ENCODE assay signal across 13 cellular contexts in the genomic region with DNA sequence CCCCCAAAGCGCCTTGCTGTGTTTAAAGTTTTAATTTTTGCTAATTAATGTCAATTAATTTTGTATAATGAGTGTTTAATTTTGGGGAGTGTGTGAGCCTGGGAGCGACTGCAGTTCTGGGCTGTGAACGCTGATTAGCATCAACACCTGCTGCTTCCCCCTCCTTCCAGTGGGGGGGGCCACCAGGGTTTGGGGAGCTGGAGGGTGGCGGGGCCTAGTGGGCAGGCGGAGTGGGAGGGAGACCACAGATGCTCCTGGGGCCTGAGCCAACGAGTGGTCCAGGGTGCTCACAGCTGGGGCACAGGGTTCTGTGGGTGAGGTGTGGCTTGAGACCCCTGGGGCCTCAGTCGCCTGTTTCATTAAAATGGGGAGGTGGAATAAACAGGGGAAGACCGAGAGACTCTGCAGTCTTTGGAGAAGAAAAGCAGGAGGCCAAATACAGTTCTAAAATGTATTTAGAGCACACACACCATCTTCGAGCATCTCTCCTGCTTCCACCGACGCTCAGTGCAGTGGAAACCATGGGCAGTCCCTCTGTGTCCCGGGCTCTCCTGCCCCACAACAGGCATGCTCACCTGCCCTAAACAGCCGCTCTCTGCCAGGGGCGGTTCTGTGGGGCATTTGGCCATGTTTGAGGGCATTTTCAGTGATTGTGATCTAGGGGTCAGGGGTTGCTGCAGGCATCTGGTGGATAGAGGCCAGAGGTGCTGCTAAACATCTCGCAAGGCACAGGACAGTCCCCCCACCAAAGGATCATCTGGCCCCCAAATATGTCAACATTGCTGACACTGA. TPM values are rescaled to one million over a fixed set of nuclear protein-coding genes. Genes with fewer than 3 reads are reported as not detected.
DNase-seq lines count a peak whose midpoint lies in the region; ATAC-seq and TF ChIP-seq lines count a peak whose summit lies in the region.
"Had no signal": no experiment of that assay in that cellular context is flagged by ENCODE, and none has a peak within 500 bp of the region (broad histone marks: within the 10 kb centered on the region; RNA-seq: fewer than 3 reads in every experiment).

No MANE protein-coding gene starts in this region.

- H3K27me3 Mint-ChIP-seq in brain = no peaks in the 10 kb centered on the region

- no peaks in the 10 kb centered on the region for H3K79me2 ChIP-seq in HCT116 (ENCODE audit: insufficient read depth, low read length)

- H3K4me1 ChIP-seq in HCT116 (ENCODE audit: control insufficient read depth in 1 of 2, insufficient read depth in 2 of 2, low read length in 2 of 2) = no peaks in the 10 kb centered on the region
- peaks cover 0 to 6% of the 10 kb centered on the region in 2 donors for H3K4me1 ChIP-seq in neuronal stem cell (ENCODE audit: control insufficient read depth in 2 of 2, insufficient read depth in 1 of 2, low read depth in 1 of 2, low read length in 2 of 2)

- H3K9me3 ChIP-seq in HCT116 (ENCODE audit: control insufficient read depth in 1 of 2, insufficient read depth in 1 of 2, low read depth in 1 of 2, low read length in 2 of 2) = no peaks in the 10 kb centered on the region
- no peaks in the 10 kb centered on the region for H3K9me3 ChIP-seq in neuronal stem cell (replicated peaks in 1 of 2; ENCODE audit: control insufficient read depth in 2 of 2, insufficient read depth in 1 of 2, low read depth in 1 of 2, low read length in 2 of 2)

- no peak overlapping the region for H4K8ac ChIP-seq in neuronal stem cell (ENCODE audit: low read depth, low read length)

- POLR2A ChIA-PET in HCT116 (lab: Charles Lee) = no interaction called here

- no peak overlapping the region for H3K4me2 ChIP-seq in HCT116 (ENCODE audit: low read length)
- no peak overlapping the region for H3K4me2 ChIP-seq in neuronal stem cell (ENCODE audit: insufficient read depth, low read length, poor library complexity, severe bottlenecking)

- H2BK15ac ChIP-seq in neuronal stem cell (ENCODE audit: low read length) = peak overlapping the region; percentile 94

- ATAC-seq in HCT116 (peak; percentile 13; the same call in 1 of the 2 replicates), GM19328 (IDR thresholded peaks at IDR 0.05; ENCODE audit: unreplicated experiment) (no peak)

- CTCF ChIA-PET in HCT116 (lab: Charles Lee) = interaction anchor here (0.8 to 1.9 kb wide), 11 partner anchors 10 to 204 kb away, joined by 3 to 28 read pairs (median 5); a partner anchor contains a TSS

- no peaks in the 10 kb centered on the region for H3K9me3 Mint-ChIP-seq in brain

- WGBS in neuronal stem cell (ENCODE audit: extremely low coverage in 2 of 2, insufficient read length in 2 of 2, insufficient replicate concordance in 1 of 2), 2 donors = no CpG with 5 or more reads among the region's 15 CpGs

- H2BK12ac ChIP-seq in neuronal stem cell (ENCODE audit: low read length) = peak overlapping the region; percentile 18

- RAD21 ChIA-PET in HCT116 (lab: Charles Lee; ENCODE audit: low non-redundant PET in 1 of 2, low total read pairs in 2 of 2, uncharacterized antibody in 2 of 2, unreplicated experiment in 2 of 2) = interaction anchor here (1.5 to 1.6 kb wide), 2 partner anchors 79 to 80 kb away, joined by 9 to 11 read pairs; no protein-coding TSS in a partner anchor

- no peak overlapping the region for H3K4ac ChIP-seq in neuronal stem cell (ENCODE audit: low read length)

- no peak for TF ChIP-seq POLR2A in HCT116 (IDR thresholded peaks at IDR 0.05; ENCODE audit: borderline replicate concordance, extremely low read depth, insufficient read depth, insufficient read length)

- intact Hi-C loops in HCT116 (cut with micrococcal nuclease) = loop anchor here (1.0 kb wide), 1 partner anchor 81 kb away; no protein-coding TSS in a partner anchor

- H3K27me3 ChIP-seq in HCT116 (ENCODE audit: insufficient read depth, low read length) (no peaks in the 10 kb centered on the region), neuronal stem cell (ENCODE audit: control insufficient read depth in 3 of 3, insufficient read depth in 3 of 3, low read depth in 1 of 3, low read length in 3 of 3) (peaks cover 0 to 7% (median 0%) of the 10 kb centered on the region in 3 experiments)

- H3K36me3 Mint-ChIP-seq in brain = no peaks in the 10 kb centered on the region

- no peak overlapping the region for H3K4me3 Mint-ChIP-seq in brain
- H3K4me3 Mint-ChIP-seq: T-helper 17 cell had no signal

- peak overlapping the region; percentile 40 for H3K18ac ChIP-seq in neuronal stem cell (ENCODE audit: low read length)

- H3K36me3 ChIP-seq in HCT116 (ENCODE audit: control insufficient read depth in 1 of 2, insufficient read depth in 2 of 2, low read length in 2 of 2) (no peaks in the 10 kb centered on the region), neuronal stem cell (replicated peaks in 1 of 2; ENCODE audit: control insufficient read depth in 2 of 2, insufficient read depth in 2 of 2, low read length in 2 of 2) (no peaks in the 10 kb centered on the region)

- peak overlapping the region; percentile 70 for H2BK5ac ChIP-seq in neuronal stem cell (ENCODE audit: low read length)

- no peak overlapping the region for H2AFZ ChIP-seq in HCT116 (ENCODE audit: low read depth, low read length, poor library complexity, severe bottlenecking)
- H2AFZ ChIP-seq in neuronal stem cell (ENCODE audit: low read length) = no peak overlapping the region

- peak overlapping the region in 3 of 5 experiments; percentile 57 to 89 (median 60) for H3K27ac Mint-ChIP-seq in brain
- H3K27ac Mint-ChIP-seq: T-helper 17 cell had no signal

- H2AK5ac ChIP-seq in neuronal stem cell (ENCODE audit: low read depth, low read length) = no peak overlapping the region

- TF ChIP-seq RAD21 in HCT116 (IDR thresholded peaks at IDR 0.05; ENCODE audit: low read depth) = no peak

- H3K27ac ChIP-seq in HCT116 (ENCODE audit: low read depth, low read length) = no peak overlapping the region
- no peak overlapping the region for H3K27ac ChIP-seq in neuronal stem cell (replicated peaks; ENCODE audit: low read length)
- H3K27ac ChIP-seq: C4-2B, SK-N-MC had no signal

- H3K9ac ChIP-seq in HCT116 (ENCODE audit: low read length) = no peak overlapping the region
- no peak overlapping the region for H3K9ac ChIP-seq in neuronal stem cell (ENCODE audit: low read depth, low read length, poor library complexity)

- H3K4me3 ChIP-seq in HCT116 (replicated peaks in 1 of 2; ENCODE audit: low read depth in 1 of 2, low read length in 2 of 2) (no peak overlapping the region), neuronal stem cell (ENCODE audit: low read length in 2 of 2) (no peak overlapping the region)
- H3K4me3 ChIP-seq: SK-N-MC had no signal

- no peak overlapping the region for H2BK120ac ChIP-seq in neuronal stem cell (ENCODE audit: low read depth, low read length)

- no peak overlapping the region for H4K91ac ChIP-seq in neuronal stem cell (ENCODE audit: low read depth, low read length, poor library complexity)

- H3K79me1 ChIP-seq in neuronal stem cell (ENCODE audit: low read depth, low read length) = no peaks in the 10 kb centered on the region

- H3K4me1 Mint-ChIP-seq in brain = peaks cover 15% of the 10 kb centered on the region

- H3K14ac ChIP-seq in neuronal stem cell (ENCODE audit: low read length) = no peak overlapping the region

- TF ChIP-seq CTCF in HCT116 (IDR thresholded peaks at IDR 0.05 in 2 of 3, conservative IDR thresholded peaks at IDR 0.05 in 1 of 3; ENCODE audit: borderline replicate concordance in 1 of 3, insufficient read depth in 1 of 3, low read depth in 2 of 3, low read length in 2 of 3) (no peak), brain (conservative IDR thresholded peaks at IDR 0.05) (no peak)

- BruUV-seq in HCT116 (replicated peaks; lab: Mats Ljungman, UMichigan) = no TSS peak

- no peaks in the 10 kb centered on the region for H4K20me1 ChIP-seq in HCT116 (ENCODE audit: insufficient read depth)

- no peaks in the 10 kb centered on the region for H3K9me2 ChIP-seq in HCT116 (ENCODE audit: insufficient read depth)

- peak; percentile 16 for DNase-seq in NCI-H2171 treated with DMSO at 0.1 percent for 48 hours (lab: John Stamatoyannopoulos, UW)
- no peak for DNase-seq in NCI-H2171 (lab: John Stamatoyannopoulos, UW)
- no peak for DNase-seq in HCT116 (ENCODE audit: low read depth, low spot score)
- DNase-seq in neuronal stem cell (ENCODE audit: low spot score) = no peak
- no peak for DNase-seq in HK-2 (ENCODE audit: unreplicated experiment)
- DNase-seq in NOMO-1 treated with DMSO at 0.1 percent for 48 hours (lab: John Stamatoyannopoulos, UW; ENCODE audit: unreplicated experiment) = no peak
- DNase-seq: NCI-H774 had no signal

- no peak overlapping the region for H3K23ac ChIP-seq in neuronal stem cell (ENCODE audit: low read depth, low read length, poor library complexity)

TF ChIP-seq in HCT116, 20 proteins besides CTCF, POLR2A, EP300 and RAD21 (continues in another document):
- TF ChIP-seq ELF1 (IDR thresholded peaks at IDR 0.05; ENCODE audit: borderline replicate concordance, low read depth) (no peak), CEBPB (IDR thresholded peaks at IDR 0.05; ENCODE audit: low read depth) (no peak)
- TF ChIP-seq, protein P1, sequence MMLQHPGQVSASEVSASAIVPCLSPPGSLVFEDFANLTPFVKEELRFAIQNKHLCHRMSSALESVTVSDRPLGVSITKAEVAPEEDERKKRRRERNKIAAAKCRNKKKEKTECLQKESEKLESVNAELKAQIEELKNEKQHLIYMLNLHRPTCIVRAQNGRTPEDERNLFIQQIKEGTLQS (IDR thresholded peaks at IDR 0.05) = no peak

RNA-seq across cellular contexts. Expression of a gene that starts 55.6 kb away (rescaled TPM):
- total RNA-seq in HCT116 (2021; ENCODE audit: unreplicated experiment) = 3.1 TPM
- 0.87 and 0.98 TPM in 2 replicates for polyA plus RNA-seq in HCT116 (2012)
- polyA plus RNA-seq in brain (ENCODE audit: insufficient read depth, low read depth, low replicate concordance) = 9.1 TPM
- 29.5 TPM for polyA plus RNA-seq in neuronal stem cell (2013, experiment 1 of 2)
- polyA plus RNA-seq in neuronal stem cell (2013, experiment 2 of 2) = 28.8 TPM
- total RNA-seq: OCI-LY7, T-helper 17 cell had no signal
